Comparison of ENCODE assay signal across 24 cellular contexts in genomic region chrX:53313746-53314105, GRCh38. TPM values are rescaled to one million over a fixed set of nuclear protein-coding genes. Genes with fewer than 3 reads are reported as not detected.
DNase-seq lines count a peak whose midpoint lies in the region; ATAC-seq, FAIRE-seq and TF ChIP-seq lines count a peak whose summit lies in the region.
"Had no signal": no experiment of that assay in that cellular context is flagged by ENCODE, and none has a peak within 500 bp of the region (broad histone marks: within the 10 kb centered on the region; RNA-seq: fewer than 3 reads in every experiment).

No MANE protein-coding gene starts in this region.

- CTCF ChIA-PET in endothelial cell of umbilical vein (lab: Charles Lee) = interaction anchor here (0.7 to 9.3 kb wide), 18 partner anchors 10 to 220 kb away, joined by 3 to 208 read pairs (median 7); no protein-coding TSS in a partner anchor

- intact Hi-C loops in endothelial cell of umbilical vein (cut with micrococcal nuclease) = loop anchor here (1.0 to 5.0 kb wide), 3 partner anchors 133 to 519 kb away; no protein-coding TSS in a partner anchor
- intact Hi-C loops in uterus (cut with DNase I; ENCODE audit: low total_unique reads) = loop anchor here (10.0 kb wide), 1 partner anchor 111 kb away; the partner anchor contains the start of genes RIBC1 and SMC1A

- peak; percentile 24 for FAIRE-seq in GM12892 (lab: Jason Lieb, UNC)
- FAIRE-seq in endothelial cell of umbilical vein (lab: Jason Lieb, UNC) = no peak
- FAIRE-seq: bronchial epithelial cell had no signal

- H3K79me2 ChIP-seq in MM.1S (ENCODE audit: low read length) = no peaks in the 10 kb centered on the region
- no peaks in the 10 kb centered on the region for H3K79me2 ChIP-seq in endothelial cell of umbilical vein (ENCODE audit: control insufficient read depth, insufficient read depth, low read length)

- H4K20me1 ChIP-seq in MM.1S (ENCODE audit: insufficient read depth, low read length) = no peaks in the 10 kb centered on the region
- H4K20me1 ChIP-seq in endothelial cell of umbilical vein (replicated peaks; ENCODE audit: control insufficient read depth, extremely low read depth, insufficient read depth, low read length) = no peaks in the 10 kb centered on the region

- H3K4me1 Mint-ChIP-seq in mesothelial cell of epicardium = peaks cover 21% of the 10 kb centered on the region
- H3K4me1 Mint-ChIP-seq: activated naive CD4-positive, alpha-beta T cell treated with anti-CD3 and anti-CD28 coated beads, Interleukin-2, amount 50 U/mL, for 24 hours had no signal

- dilution Hi-C loops in endothelial cell of umbilical vein (cut with MboI; ENCODE audit: extremely low pct_ligation_motif_present, low sequenced_read_pairs) = no loop called here

- H3K9ac ChIP-seq in MM.1S (ENCODE audit: low read length) (no peak overlapping the region), endothelial cell of umbilical vein (replicated peaks; ENCODE audit: extremely low read depth, insufficient read depth, low read length) (no peak overlapping the region)

- TF ChIP-seq CTCF in MM.1S (IDR thresholded peaks at IDR 0.05; ENCODE audit: low read length) = no peak
- no peak for TF ChIP-seq CTCF in endothelial cell of umbilical vein (IDR thresholded peaks at IDR 0.05; ENCODE audit: extremely low read depth in 1 of 2, insufficient read depth in 1 of 2, low read depth in 1 of 2, low read length in 2 of 2)
- TF ChIP-seq CTCF in mesothelial cell of epicardium (IDR thresholded peaks at IDR 0.05; ENCODE audit: unreplicated experiment) = no peak
- no peak for TF ChIP-seq CTCF in uterus (IDR thresholded peaks at IDR 0.05)

- no peak overlapping the region for H3K27ac Mint-ChIP-seq in mesothelial cell of epicardium
- H3K27ac Mint-ChIP-seq: activated B cell treated with CpG ODN at 0.5 μM for 24 hours; activated CD4-positive, alpha-beta T cell treated with anti-CD3 and anti-CD28 coated beads, Interleukin-2, amount 10 ng/mL, durations not matched to agents 7 days and 5 days; activated naive CD4-positive, alpha-beta T cell treated with anti-CD3 and anti-CD28 coated beads, Interleukin-2, amount 50 U/mL, for 24 hours; naive thymus-derived CD4-positive, alpha-beta T cell; progenitor cell of endocrine pancreas had no signal

- H3K9me2 ChIP-seq in MM.1S (replicated peaks; ENCODE audit: insufficient read depth, low read length) = no peaks in the 10 kb centered on the region

- H3K27ac ChIP-seq in MM.1S (ENCODE audit: low read length) = no peak overlapping the region
- peak overlapping the region; percentile 48 for H3K27ac ChIP-seq in endothelial cell of umbilical vein (ENCODE audit: insufficient read depth, low read depth, low read length)
- H3K27ac ChIP-seq in uterus = no peak overlapping the region
- H3K27ac ChIP-seq: colonic mucosa, foreskin keratinocyte, right lobe of liver, SJSA1, tibial nerve had no signal

- H3K4me3 Mint-ChIP-seq in mesothelial cell of epicardium = no peak overlapping the region
- H3K4me3 Mint-ChIP-seq: activated CD4-positive, alpha-beta T cell treated with anti-CD3 and anti-CD28 coated beads, Interleukin-2, amount 10 ng/mL, durations not matched to agents 7 days and 5 days; activated naive CD4-positive, alpha-beta T cell treated with anti-CD3 and anti-CD28 coated beads, Interleukin-2, amount 50 U/mL, for 24 hours; CD8-positive, alpha-beta memory T cell; naive thymus-derived CD4-positive, alpha-beta T cell had no signal

- H3K27me3 ChIP-seq in MM.1S (replicated peaks; ENCODE audit: insufficient read depth, low read length) (no peaks in the 10 kb centered on the region), endothelial cell of umbilical vein (ENCODE audit: control insufficient read depth in 2 of 2, insufficient read depth in 2 of 2, low read length in 2 of 2) (peaks cover under 1 to 10% of the 10 kb centered on the region in 2 experiments), uterus (no peaks in the 10 kb centered on the region)
- H3K27me3 ChIP-seq: right lobe of liver, SJSA1 had no signal

- peaks cover 5% of the 10 kb centered on the region for H3K4me1 ChIP-seq in MM.1S (ENCODE audit: low read length)
- H3K4me1 ChIP-seq in endothelial cell of umbilical vein (ENCODE audit: control insufficient read depth, extremely low read depth, insufficient read depth, low read length) = peaks cover 9% of the 10 kb centered on the region
- H3K4me1 ChIP-seq in uterus = no peaks in the 10 kb centered on the region
- H3K4me1 ChIP-seq: colonic mucosa, foreskin keratinocyte, right lobe of liver had no signal

- POLR2A ChIA-PET in endothelial cell of umbilical vein (lab: Charles Lee) = no interaction called here

- ATAC-seq in GM21367 (IDR thresholded peaks at IDR 0.05; ENCODE audit: unreplicated experiment) = no peak

- H3K27me3 Mint-ChIP-seq in mesothelial cell of epicardium (ENCODE audit: low read depth) = peaks cover 10% of the 10 kb centered on the region

- peaks cover 17% of the 10 kb centered on the region for H3K9me3 Mint-ChIP-seq in mesothelial cell of epicardium
- H3K9me3 Mint-ChIP-seq: activated B cell treated with CpG ODN at 0.5 μM for 24 hours; activated CD4-positive, alpha-beta T cell treated with anti-CD3 and anti-CD28 coated beads, Interleukin-2, amount 10 ng/mL, durations not matched to agents 7 days and 5 days; activated naive CD4-positive, alpha-beta T cell treated with anti-CD3 and anti-CD28 coated beads, Interleukin-2, amount 50 U/mL, for 24 hours; CD8-positive, alpha-beta memory T cell had no signal

- H3K36me3 ChIP-seq in MM.1S (replicated peaks; ENCODE audit: insufficient read depth, low read length) (no peaks in the 10 kb centered on the region), endothelial cell of umbilical vein (ENCODE audit: control insufficient read depth in 2 of 2, extremely low read depth in 1 of 2, insufficient read depth in 2 of 2, low read length in 2 of 2) (no peaks in the 10 kb centered on the region), uterus (no peaks in the 10 kb centered on the region)
- H3K36me3 ChIP-seq: colonic mucosa, right lobe of liver, SJSA1, tibial nerve had no signal

- no peak overlapping the region for H3K4me3 ChIP-seq in MM.1S (ENCODE audit: low read length)
- H3K4me3 ChIP-seq in endothelial cell of umbilical vein (replicated peaks in 1 of 3; ENCODE audit: insufficient read depth in 1 of 3, low read depth in 1 of 3, low read length in 3 of 3) = no peak overlapping the region
- H3K4me3 ChIP-seq in uterus = no peak overlapping the region
- H3K4me3 ChIP-seq: colonic mucosa, right lobe of liver, SJSA1, tibial nerve had no signal

- DNase-seq in GM12892 (ENCODE audit: insufficient read length) (no peak), MM.1S (no peak), endothelial cell of umbilical vein (ENCODE audit: low read depth, low spot score) (no peak), mesothelial cell of epicardium (ENCODE audit: low spot score in 2 of 2, unreplicated experiment in 2 of 2) (no peak), uterus (no peak)
- no peak for DNase-seq in effector CD4-positive, alpha-beta T cell
- DNase-seq: activated B cell treated with CpG ODN at 0.5 μM for 24 hours; activated CD4-positive, alpha-beta T cell treated with anti-CD3 and anti-CD28 coated beads, Interleukin-2, amount 10 ng/mL, durations not matched to agents 7 days and 5 days; CD8-positive, alpha-beta memory T cell; colonic mucosa; foreskin keratinocyte; H7; naive thymus-derived CD4-positive, alpha-beta T cell; NCI-H774; right lobe of liver; stimulated activated CD4-positive, alpha-beta T cell treated with anti-CD3 and anti-CD28 coated beads, Interleukin-12 subunit alpha, Interleukin-12 subunit beta, amount 100 ng/mL, for 4 hours; stimulated activated CD4-positive, alpha-beta T cell treated with anti-CD3 and anti-CD28 coated beads, Interleukin-2, amount 100 ng/mL, for 48 hours; T-helper 1 cell had no signal

- peak overlapping the region; percentile 67 for H2AFZ ChIP-seq in MM.1S (ENCODE audit: low read length)
- no peak overlapping the region for H2AFZ ChIP-seq in endothelial cell of umbilical vein (ENCODE audit: low read depth, low read length)

- no peaks in the 10 kb centered on the region for H3K9me1 ChIP-seq in endothelial cell of umbilical vein (replicated peaks; ENCODE audit: control insufficient read depth, extremely low read depth, insufficient read depth, low read length)

- H3F3A ChIP-seq in MM.1S (ENCODE audit: insufficient read depth, low read length) = no peaks in the 10 kb centered on the region

- TF ChIP-seq POLR2A in GM12892 (IDR thresholded peaks at IDR 0.05; ENCODE audit: low read depth, low read length) = no peak
- TF ChIP-seq POLR2A in endothelial cell of umbilical vein (IDR thresholded peaks at IDR 0.05; ENCODE audit: low read depth, low read length) = no peak
- no peak for TF ChIP-seq POLR2A in uterus (IDR thresholded peaks at IDR 0.05)

- no TSS peak for BruUV-seq in endothelial cell of umbilical vein (replicated peaks; lab: Mats Ljungman, UMichigan)

- H3K36me3 Mint-ChIP-seq in mesothelial cell of epicardium = no peaks in the 10 kb centered on the region
- H3K36me3 Mint-ChIP-seq: activated naive CD4-positive, alpha-beta T cell treated with anti-CD3 and anti-CD28 coated beads, Interleukin-2, amount 50 U/mL, for 24 hours; CD8-positive, alpha-beta memory T cell; naive thymus-derived CD4-positive, alpha-beta T cell had no signal

- H3K4me2 ChIP-seq in MM.1S (ENCODE audit: low read depth, low read length) = no peak overlapping the region
- H3K4me2 ChIP-seq in endothelial cell of umbilical vein (ENCODE audit: insufficient read depth, low read length) = peak overlapping the region; percentile 64

- no peaks in the 10 kb centered on the region for H3K9me3 ChIP-seq in MM.1S (replicated peaks; ENCODE audit: insufficient read depth, low read length)
- no peaks in the 10 kb centered on the region for H3K9me3 ChIP-seq in endothelial cell of umbilical vein (replicated peaks; ENCODE audit: control insufficient read depth, insufficient read depth, low read length)
- H3K9me3 ChIP-seq in uterus = no peaks in the 10 kb centered on the region
- H3K9me3 ChIP-seq: colonic mucosa, right lobe of liver, SJSA1, tibial nerve had no signal

TF ChIP-seq in endothelial cell of umbilical vein, 7 proteins besides CTCF, POLR2A, EP300 and RAD21 (continues in another document):
- no peak for TF ChIP-seq MAX (IDR thresholded peaks at IDR 0.05; ENCODE audit: insufficient read depth, insufficient read length)

RNA-seq across cellular contexts. Expression of gene IQSEC2, which starts 32.3 kb away (rescaled TPM):
- 1.1 TPM for polyA plus RNA-seq in GM12892 (2012; ENCODE audit: missing spikeins)
- 9.4 and 9.9 TPM in 2 replicates for total RNA-seq in endothelial cell of umbilical vein
- 5.4 and 6.7 TPM in 2 replicates for polyA plus RNA-seq in endothelial cell of umbilical vein
- 5.8 and 6.3 TPM in 2 replicates for polyA plus RNA-seq in endothelial cell of umbilical vein (2011; cell fraction: cytosol; rRNA removed)
- 12.5 and 13.9 TPM in 2 replicates for polyA plus RNA-seq in endothelial cell of umbilical vein (2011; cell fraction: nucleus; rRNA removed)
- 7.1 and 11.5 TPM in 2 replicates for polyA plus RNA-seq in endothelial cell of umbilical vein (2012)
- 6.4 and 8.3 TPM in 2 replicates for polyA minus RNA-seq in endothelial cell of umbilical vein
- 9.2 TPM for polyA minus RNA-seq in endothelial cell of umbilical vein (2011; cell fraction: cytosol; rRNA and poly(A)+ RNA removed)
- polyA minus RNA-seq in endothelial cell of umbilical vein (2011; cell fraction: nucleus; rRNA and poly(A)+ RNA removed) = 7.3 and 8.5 TPM in 2 replicates
- 19.8 to 23.0 TPM (median 22.2 TPM) in 3 replicates for total RNA-seq in mesothelial cell of epicardium
- total RNA-seq in uterus = 10 to 100 TPM in 2 of 4 donors, 1 to 10 TPM in 2; 4.1 to 31.6 (median 8.9) TPM
